Comparison of ENCODE assay signal across 8 cellular contexts in genomic region chr6:98947411-98948292, GRCh38. TPM values are rescaled to one million over a fixed set of nuclear protein-coding genes. Genes with fewer than 3 reads are reported as not detected.
A peak's percentile ranks its signal among the peaks of the same experiment; 100 is the strongest.
DNase-seq lines count a peak whose midpoint lies in the region; ATAC-seq and TF ChIP-seq lines count a peak whose summit lies in the region.

FBXL4 (minus strand) TSS chr6:98947946; CDS start chr6:98926988, 20,958 bp downstream.

- H3K27ac ChIP-seq in RWPE2 (ENCODE audit: poor library complexity, severe bottlenecking), result peak within 1 kb of the TSS; percentile 62

- peak; percentile 80 for ATAC-seq in GM21619 (IDR thresholded peaks at IDR 0.05; ENCODE audit: unreplicated experiment)
- ATAC-seq in RWPE2 (ENCODE audit: low read depth), result peak; percentile 86
- ATAC-seq in activated T-helper 17 cell treated with anti-CD3 and anti-CD28 coated beads, Interleukin-2, amount 50 U/mL, for 72 hours (replicated peaks), result peak; percentile 86
- ATAC-seq in natural killer cell, result peak; percentile 89 to 95 (median 89)
- peak; percentile 86 for ATAC-seq in stimulated activated naive CD8-positive, alpha-beta T cell treated with anti-CD3 and anti-CD28 coated beads, Interleukin-15, Interleukin-2, amounts not matched to agents 100 U/mL and 50 U/mL, for 24 hours

- TF ChIP-seq CTCF in RWPE2 (IDR thresholded peaks at IDR 0.05; ENCODE audit: poor library complexity, severe bottlenecking) (no peak), fibroblast of pulmonary artery (IDR thresholded peaks at IDR 0.05; ENCODE audit: low read length, missing control alignments) (no peak), natural killer cell (IDR thresholded peaks at IDR 0.05) (no peak)

- peak within 1 kb of the TSS; percentile 92 for H3K4me3 ChIP-seq in Jurkat, Clone E6-1 (ENCODE audit: low read length)
- H3K4me3 ChIP-seq in RWPE2 (ENCODE audit: severe bottlenecking), result peak within 1 kb of the TSS; percentile 77
- H3K4me3 ChIP-seq in fibroblast of pulmonary artery (replicated peaks; ENCODE audit: low read depth, low read length), result peak within 1 kb of the TSS; percentile 66

- DNase-seq in DMS79 treated with DMSO at 0.1 percent for 48 hours (lab: John Stamatoyannopoulos, UW) (peak; percentile 54), RWPE2 (ENCODE audit: low spot score) (peak; percentile 80), fibroblast of pulmonary artery (ENCODE audit: low read depth) (peak; percentile 84), natural killer cell (peak; percentile 77)
- DNase-seq in Jurkat, Clone E6-1 (ENCODE audit: low read depth, low spot score), result peak; percentile 42
- peak; percentile 83 for DNase-seq in stimulated activated naive CD8-positive, alpha-beta T cell treated with anti-CD3 and anti-CD28 coated beads, Interleukin-15, Interleukin-2, amounts not matched to agents 100 U/mL and 50 U/mL, for 24 hours

- peaks cover under 1% of the 10 kb centered on the region for H3K9me3 Mint-ChIP-seq in activated T-helper 17 cell treated with anti-CD3 and anti-CD28 coated beads, Interleukin-2, amount 50 U/mL, for 72 hours
- H3K9me3 Mint-ChIP-seq in natural killer cell, result no peaks in the 10 kb centered on the region

- intact Hi-C loops in natural killer cell (cut with micrococcal nuclease), result no loop called here

- no peaks in the 10 kb centered on the region; the same call in 1 of the 2 replicates for H3K36me3 ChIP-seq in RWPE2 (ENCODE audit: low read depth)

- H3K4me3 Mint-ChIP-seq in activated T-helper 17 cell treated with anti-CD3 and anti-CD28 coated beads, Interleukin-2, amount 50 U/mL, for 72 hours, result peak within 1 kb of the TSS; percentile 95
- H3K4me3 Mint-ChIP-seq in natural killer cell, result peak within 1 kb of the TSS; percentile 95

- no peaks in the 10 kb centered on the region for H3K27me3 ChIP-seq in RWPE2 (ENCODE audit: insufficient read depth, poor library complexity, severe bottlenecking)

- H3K4me1 ChIP-seq in RWPE2 (ENCODE audit: insufficient read depth, poor library complexity, severe bottlenecking), result no peaks in the 10 kb centered on the region

- peak within 1 kb of the TSS; percentile 95 for H3K27ac Mint-ChIP-seq in activated T-helper 17 cell treated with anti-CD3 and anti-CD28 coated beads, Interleukin-2, amount 50 U/mL, for 72 hours
- H3K27ac Mint-ChIP-seq in natural killer cell, result peak within 1 kb of the TSS; percentile 93 to 96

- H3K4me1 Mint-ChIP-seq in activated T-helper 17 cell treated with anti-CD3 and anti-CD28 coated beads, Interleukin-2, amount 50 U/mL, for 72 hours, result peaks cover 22% of the 10 kb centered on the region
- peaks cover 31% of the 10 kb centered on the region in 2 donors for H3K4me1 Mint-ChIP-seq in natural killer cell

- H3K27me3 Mint-ChIP-seq in activated T-helper 17 cell treated with anti-CD3 and anti-CD28 coated beads, Interleukin-2, amount 50 U/mL, for 72 hours, result no peaks in the 10 kb centered on the region
- peaks cover 2 to 20% of the 10 kb centered on the region in 2 donors for H3K27me3 Mint-ChIP-seq in natural killer cell (ENCODE audit: low read depth in 2 of 2)

- no peaks in the 10 kb centered on the region for H3K9me3 ChIP-seq in RWPE2 (ENCODE audit: severe bottlenecking)

- H3K36me3 Mint-ChIP-seq in activated T-helper 17 cell treated with anti-CD3 and anti-CD28 coated beads, Interleukin-2, amount 50 U/mL, for 72 hours (ENCODE audit: low read depth), result peaks cover 7% of the 10 kb centered on the region
- H3K36me3 Mint-ChIP-seq in natural killer cell, result peaks cover 2% of the 10 kb centered on the region

RNA-seq across cellular contexts. Expression of gene FBXL4, which starts in this region (rescaled TPM):
- 10.0 TPM for polyA plus RNA-seq in Jurkat, Clone E6-1 (2012; ENCODE audit: insufficient read depth, insufficient read length)
- total RNA-seq in activated T-helper 17 cell treated with anti-CD3 and anti-CD28 coated beads, Interleukin-2, amount 50 U/mL, for 72 hours, result 10 to 100 TPM; 10.6 to 12.9 TPM
- 10 to 100 TPM in 2 of 3 donors, 1 to 10 TPM in 1; 8.8 to 15.1 (median 11.3) TPM for total RNA-seq in natural killer cell

Comparison
In these comparisons a context has a peak if more than half of its experiments do, and no peak if none do; other contexts are left out.
1. Peak in every context shown above with its lines: DNase-seq, ATAC-seq, H3K4me3 ChIP-seq and H3K27ac ChIP-seq.